ENCODE assay signal across 10 cellular contexts in the genomic region with DNA sequence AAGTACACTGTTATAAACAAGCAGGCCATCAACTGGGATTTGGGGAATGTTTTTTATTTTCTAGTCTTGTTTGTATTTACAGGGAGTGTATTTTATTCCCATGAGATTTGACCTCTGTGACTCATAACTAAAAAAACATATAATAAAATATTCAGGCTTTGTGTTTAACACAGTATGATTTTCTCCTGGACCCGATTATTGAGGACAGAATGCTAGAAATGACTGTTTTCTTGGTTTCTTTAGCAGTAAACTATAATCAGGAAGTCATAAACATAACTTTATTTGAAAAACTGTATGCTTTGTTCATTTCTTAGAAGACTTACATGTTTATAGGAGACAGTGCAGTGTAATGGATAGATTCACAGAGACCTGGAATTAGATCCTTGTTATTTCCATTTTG. TPM values are rescaled to one million over a fixed set of nuclear protein-coding genes. Genes with fewer than 3 reads are reported as not detected.
DNase-seq lines count a peak whose midpoint lies in the region; ATAC-seq and TF ChIP-seq lines count a peak whose summit lies in the region.
"Had no signal": no experiment of that assay in that cellular context is flagged by ENCODE, and none has a peak within 500 bp of the region (broad histone marks: within the 10 kb centered on the region; RNA-seq: fewer than 3 reads in every experiment).

No MANE protein-coding gene starts in this region.

- no peaks in the 10 kb centered on the region for H3K9me2 ChIP-seq in SU-DHL-6 (replicated peaks; ENCODE audit: insufficient read depth, low read length)

- H3K36me3 ChIP-seq in SU-DHL-6 (ENCODE audit: low read length) (peaks cover 35% of the 10 kb centered on the region), body of pancreas (replicated peaks in 1 of 2; ENCODE audit: insufficient read depth in 1 of 2, low read depth in 2 of 2) (peaks cover 0 to 3% of the 10 kb centered on the region in 2 donors)

- H3K4me3 ChIP-seq in SU-DHL-6 (ENCODE audit: insufficient read depth, low read length, poor library complexity, severe bottlenecking) = peak overlapping the region; percentile 86
- peak overlapping the region; percentile 81 to 90 for H3K4me3 ChIP-seq in foreskin fibroblast (ENCODE audit: low read depth in 1 of 2, low read length in 2 of 2)
- no peak overlapping the region for H3K4me3 ChIP-seq in body of pancreas

- TF ChIP-seq POLR2A in body of pancreas (IDR thresholded peaks at IDR 0.05) = no peak

- H3K27ac Mint-ChIP-seq in activated naive CD4-positive, alpha-beta T cell treated with anti-CD3 and anti-CD28 coated beads, Interleukin-2, amount 10 ng/mL, durations not matched to agents 7 days and 5 days = no peak overlapping the region
- H3K27ac Mint-ChIP-seq in stimulated activated memory B cell treated with anti-CD40 and anti-IgM and Interleukin-4, amounts not matched to agents 10 μg/mL and 1 μg/mL and 100 μg/mL, for 72 hours = peak overlapping the region; percentile 99

- WGBS in body of pancreas, 2 donors = 28 to 31% methylated on average over 1 of the region's 1 CpG

- H3K4me1 ChIP-seq in body of pancreas = peaks cover 49% of the 10 kb centered on the region

- no peak for DNase-seq in activated naive CD4-positive, alpha-beta T cell treated with anti-CD3 and anti-CD28 coated beads, Interleukin-2, amount 10 ng/mL, durations not matched to agents 7 days and 5 days
- no peak for DNase-seq in activated naive CD4-positive, alpha-beta T cell treated with Interleukin-2 at 50 U/mL for 16 hours
- DNase-seq in foreskin fibroblast (peak in 1 of 2 donors; percentile 11), body of pancreas (no peak)
- DNase-seq: NCI-H524 treated with DMSO at 0.1 percent for 48 hours had no signal

- peaks cover 40% of the 10 kb centered on the region for H3K36me3 Mint-ChIP-seq in activated naive CD4-positive, alpha-beta T cell treated with anti-CD3 and anti-CD28 coated beads, Interleukin-2, amount 10 ng/mL, durations not matched to agents 7 days and 5 days
- H3K36me3 Mint-ChIP-seq in stimulated activated memory B cell treated with anti-CD40 and anti-IgM and Interleukin-4, amounts not matched to agents 10 μg/mL and 1 μg/mL and 100 μg/mL, for 72 hours = peaks cover 22% of the 10 kb centered on the region

- TF ChIP-seq CTCF in SU-DHL-6 (IDR thresholded peaks at IDR 0.05; ENCODE audit: insufficient read depth, low read length, poor library complexity, severe bottlenecking) (no peak), foreskin fibroblast (IDR thresholded peaks at IDR 0.05; ENCODE audit: low read depth, low read length) (no peak), body of pancreas (IDR thresholded peaks at IDR 0.05) (no peak)

- CTCF ChIA-PET in activated naive CD4-positive, alpha-beta T cell treated with anti-CD3 and anti-CD28 coated beads, Interleukin-2, amount 10 ng/mL, durations not matched to agents 7 days and 5 days (lab: Charles Lee) = no interaction called here

- H3K79me2 ChIP-seq in SU-DHL-6 (ENCODE audit: insufficient read depth, low read length) = peaks cover 51% of the 10 kb centered on the region

- ATAC-seq in stimulated activated memory B cell treated with anti-CD40 and anti-IgM and Interleukin-4, amounts not matched to agents 10 μg/mL and 1 μg/mL and 100 μg/mL, for 72 hours = no peak
- ATAC-seq in body of pancreas = no peak
- ATAC-seq in HG03280 (IDR thresholded peaks at IDR 0.05; ENCODE audit: unreplicated experiment) = no peak
- ATAC-seq in GM18907 (IDR thresholded peaks at IDR 0.05; ENCODE audit: unreplicated experiment) = no peak

- peaks cover 23% of the 10 kb centered on the region for H3F3A ChIP-seq in SU-DHL-6 (ENCODE audit: insufficient read depth)

- intact Hi-C loops in body of pancreas (cut with DNase I) = no loop called here

- peak overlapping the region; percentile 92 for H3K9ac ChIP-seq in SU-DHL-6 (ENCODE audit: low read length)

- no peak overlapping the region for H2AFZ ChIP-seq in SU-DHL-6 (ENCODE audit: low read depth, low read length, severe bottlenecking)

- peaks cover 53% of the 10 kb centered on the region for H3K4me1 Mint-ChIP-seq in activated naive CD4-positive, alpha-beta T cell treated with anti-CD3 and anti-CD28 coated beads, Interleukin-2, amount 10 ng/mL, durations not matched to agents 7 days and 5 days
- peaks cover 53% of the 10 kb centered on the region for H3K4me1 Mint-ChIP-seq in stimulated activated memory B cell treated with anti-CD40 and anti-IgM and Interleukin-4, amounts not matched to agents 10 μg/mL and 1 μg/mL and 100 μg/mL, for 72 hours

- H3K27me3 Mint-ChIP-seq in activated naive CD4-positive, alpha-beta T cell treated with anti-CD3 and anti-CD28 coated beads, Interleukin-2, amount 10 ng/mL, durations not matched to agents 7 days and 5 days = no peaks in the 10 kb centered on the region
- no peaks in the 10 kb centered on the region for H3K27me3 Mint-ChIP-seq in stimulated activated memory B cell treated with anti-CD40 and anti-IgM and Interleukin-4, amounts not matched to agents 10 μg/mL and 1 μg/mL and 100 μg/mL, for 72 hours

- H3K9me3 ChIP-seq in SU-DHL-6 (ENCODE audit: insufficient read depth, low read length) (no peaks in the 10 kb centered on the region), body of pancreas (no peaks in the 10 kb centered on the region)

- H3K27ac ChIP-seq in SU-DHL-6 (ENCODE audit: low read depth, low read length) = peak overlapping the region; percentile 87
- H3K27ac ChIP-seq in body of pancreas = peak overlapping the region in 1 of 4 donors; percentile 98
- H3K27ac ChIP-seq: C4-2B had no signal

- peak overlapping the region; percentile 79 for H3K4me2 ChIP-seq in SU-DHL-6 (ENCODE audit: low read depth, low read length, poor library complexity, severe bottlenecking)

- H3K27me3 ChIP-seq in SU-DHL-6 (ENCODE audit: low read length) (no peaks in the 10 kb centered on the region), body of pancreas (no peaks in the 10 kb centered on the region)

- no peaks in the 10 kb centered on the region for H4K20me1 ChIP-seq in SU-DHL-6 (ENCODE audit: low read depth, low read length)

- peaks cover 8% of the 10 kb centered on the region for H3K9me3 Mint-ChIP-seq in activated naive CD4-positive, alpha-beta T cell treated with anti-CD3 and anti-CD28 coated beads, Interleukin-2, amount 10 ng/mL, durations not matched to agents 7 days and 5 days
- peaks cover 3% of the 10 kb centered on the region for H3K9me3 Mint-ChIP-seq in stimulated activated memory B cell treated with anti-CD40 and anti-IgM and Interleukin-4, amounts not matched to agents 10 μg/mL and 1 μg/mL and 100 μg/mL, for 72 hours

- peak overlapping the region; percentile 98 for H3K4me3 Mint-ChIP-seq in activated naive CD4-positive, alpha-beta T cell treated with anti-CD3 and anti-CD28 coated beads, Interleukin-2, amount 10 ng/mL, durations not matched to agents 7 days and 5 days
- H3K4me3 Mint-ChIP-seq in stimulated activated memory B cell treated with anti-CD40 and anti-IgM and Interleukin-4, amounts not matched to agents 10 μg/mL and 1 μg/mL and 100 μg/mL, for 72 hours = no peak overlapping the region

RNA-seq across cellular contexts. Expression of gene NHLRC2, which starts 2.1 kb away (rescaled TPM):
- total RNA-seq in body of pancreas = 10 to 100 TPM; 17.9 to 50.4 TPM

RNA-seq across cellular contexts. Expression of gene DCLRE1A, which starts 2.7 kb away (rescaled TPM):
- 1 to 10 TPM; 4.6 to 5.2 TPM for total RNA-seq in body of pancreas

Comparison
In these comparisons a context has a peak if more than half of its experiments do, and no peak if none do; other contexts are left out.
1. H3K4me3 ChIP-seq: peak in SU-DHL-6 (single experiment) and foreskin fibroblast (2 of 2); none in body of pancreas (0 of 2).